Comparison of ENCODE assay signal across 4 cellular contexts in the genomic region with DNA sequence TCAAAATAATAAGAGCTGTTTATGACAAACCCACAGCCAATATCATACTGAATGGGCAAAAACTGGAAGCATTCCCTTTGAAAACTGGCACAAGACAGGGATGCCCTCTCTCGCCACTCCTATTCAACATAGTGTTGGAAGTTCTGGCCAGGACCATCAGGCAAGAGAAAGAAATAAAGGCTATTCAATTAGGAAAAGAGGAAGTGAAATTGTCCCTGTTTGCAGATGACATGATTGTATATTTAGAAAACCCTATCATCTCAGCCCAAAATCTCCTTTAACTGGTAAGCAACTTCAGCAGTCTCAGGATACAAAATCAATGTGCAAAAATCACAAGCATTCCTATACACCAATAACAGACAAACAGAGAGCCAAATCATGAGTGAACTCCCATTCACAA. TPM values are rescaled to one million over a fixed set of nuclear protein-coding genes. Genes with fewer than 3 reads are reported as not detected.
"Had no signal": no experiment of that assay in that cellular context is flagged by ENCODE, and none has a peak within 500 bp of the region (broad histone marks: within the 10 kb centered on the region; RNA-seq: fewer than 3 reads in every experiment).

No MANE protein-coding gene starts in this region.

RNA-seq across cellular contexts. Expression of a gene that starts 8.9 kb away (rescaled TPM):
- total RNA-seq: HT1080, IMR-90 had no signal
- polyA plus RNA-seq: IgD-negative memory B cell had no signal

RNA-seq across cellular contexts. Expression of a gene that starts 57.0 kb away (rescaled TPM):
- total RNA-seq: HepG2, HT1080, IMR-90 had no signal
- polyA plus RNA-seq: HepG2, IMR-90 had no signal
